Comparison of ENCODE assay signal across 26 cellular contexts in genomic region chr16:80611171-80611929, GRCh38.
"Had no signal": no experiment of that assay in that cellular context is flagged by ENCODE, and none has a peak within 500 bp of the region (broad histone marks: within the 10 kb centered on the region; RNA-seq: fewer than 3 reads in every experiment).

No MANE protein-coding gene starts in this region.

- H3K9me3 Mint-ChIP-seq: natural killer cell had no signal

- H3K4me3 Mint-ChIP-seq: dendritic cell treated with granulocyte-macrophage colony-stimulating factor and Interleukin-4, amounts not matched to agents 40 ng/mL and 50 ng/mL, for 4 days; natural killer cell; stimulated activated memory B cell treated with anti-CD40 and anti-IgM and Interleukin-4, amounts not matched to agents 10 μg/mL and 1 μg/mL and 100 μg/mL, for 72 hours; type B pancreatic cell had no signal

- H2AFZ ChIP-seq: parathyroid adenoma had no signal

- H3K27me3 ChIP-seq: colonic mucosa, esophagus muscularis mucosa, heart right ventricle, left lung, neutrophil, right atrium auricular region, sigmoid colon, testis, tibial artery had no signal

- H3K9me3 ChIP-seq: colonic mucosa, esophagus muscularis mucosa, neutrophil, prostate gland, right atrium auricular region, sigmoid colon, testis, tibial artery had no signal

- FAIRE-seq: endothelial cell of umbilical vein, islet of Langerhans had no signal

- H3K4me1 ChIP-seq: colonic mucosa, esophagus muscularis mucosa, heart right ventricle, left lung, right atrium auricular region, sigmoid colon, testis, tibial artery had no signal

- H3K27ac Mint-ChIP-seq: dendritic cell treated with granulocyte-macrophage colony-stimulating factor and Interleukin-4, amounts not matched to agents 40 ng/mL and 50 ng/mL, for 4 days; natural killer cell; stimulated activated memory B cell treated with anti-CD40 and anti-IgM and Interleukin-4, amounts not matched to agents 10 μg/mL and 1 μg/mL and 100 μg/mL, for 72 hours; type B pancreatic cell had no signal

- H3K36me3 Mint-ChIP-seq: natural killer cell had no signal

- DNase-seq: colonic mucosa; effector CD8-positive, alpha-beta T cell; foreskin melanocyte; glutamatergic neuron; heart right ventricle; hippocampal formation; left cardiac atrium; left lung; mesendoderm; natural killer cell; sigmoid colon; stimulated activated CD4-positive, alpha-beta T cell treated with anti-CD3 and anti-CD28 coated beads, Interleukin-4, amount 100 ng/mL, for 4 hours; stimulated activated naive CD8-positive, alpha-beta T cell treated with anti-CD3 and anti-CD28 coated beads, Interleukin-15, Interleukin-2, amounts not matched to agents 100 U/mL and 50 U/mL, for 24 hours; substantia nigra; testis had no signal

- H3K79me2 ChIP-seq: parathyroid adenoma had no signal

- H3K9ac ChIP-seq: parathyroid adenoma had no signal

- H3K27ac ChIP-seq: colonic mucosa, esophagus muscularis mucosa, heart right ventricle, left lung, neutrophil, parathyroid adenoma, prostate gland, right atrium auricular region, sigmoid colon, testis, tibial artery had no signal

- H3K36me3 ChIP-seq: colonic mucosa, prostate gland, right atrium auricular region, sigmoid colon had no signal

- H3K4me3 ChIP-seq: colonic mucosa, esophagus muscularis mucosa, heart right ventricle, left lung, prostate gland, right atrium auricular region, sigmoid colon, testis, tibial artery had no signal

- ATAC-seq: heart right ventricle; left cardiac atrium; left lung; natural killer cell; stimulated activated naive CD8-positive, alpha-beta T cell treated with anti-CD3 and anti-CD28 coated beads, Interleukin-15, Interleukin-2, amounts not matched to agents 100 U/mL and 50 U/mL, for 24 hours had no signal

- H3K27me3 Mint-ChIP-seq: dendritic cell treated with granulocyte-macrophage colony-stimulating factor and Interleukin-4, amounts not matched to agents 40 ng/mL and 50 ng/mL, for 4 days; stimulated activated memory B cell treated with anti-CD40 and anti-IgM and Interleukin-4, amounts not matched to agents 10 μg/mL and 1 μg/mL and 100 μg/mL, for 72 hours; type B pancreatic cell had no signal
